In genomic region chr9:134655591-134656333, GRCh38 we compare ENCODE assay signal across 18 cellular contexts. TPM values are rescaled to one million over a fixed set of nuclear protein-coding genes. Genes with fewer than 3 reads are reported as not detected.
DNase-seq lines count a peak whose midpoint lies in the region; ATAC-seq and TF ChIP-seq lines count a peak whose summit lies in the region.
"Had no signal": no experiment of that assay in that cellular context is flagged by ENCODE, and none has a peak within 500 bp of the region (broad histone marks: within the 10 kb centered on the region; RNA-seq: fewer than 3 reads in every experiment).

No MANE protein-coding gene starts in this region.

- no peaks in the 10 kb centered on the region for H3K4me1 ChIP-seq in endodermal cell (ENCODE audit: control insufficient read depth, insufficient read depth, low read length)

- DNase-seq in AG04450 (ENCODE audit: low read depth, low spot score), result no peak
- peak; percentile 73 for DNase-seq in H7
- peak; percentile 70 for DNase-seq in endodermal cell
- DNase-seq in posterior vena cava (ENCODE audit: low spot score), result peak; percentile 62
- no peak for DNase-seq in NCI-H524 treated with DMSO at 0.1 percent for 48 hours (lab: John Stamatoyannopoulos, UW)
- DNase-seq in SIG-M5 treated with dmso at 0.1 percent for 504 hours (lab: John Stamatoyannopoulos, UW; ENCODE audit: unreplicated experiment), result no peak
- DNase-seq: activated naive CD8-positive, alpha-beta T cell treated with anti-CD3 and anti-CD28 coated beads, Interleukin-2, amount 10 ng/mL, durations not matched to agents 7 days and 5 days; CD8-positive, alpha-beta T cell; DMS79; stimulated activated CD4-positive, alpha-beta T cell treated with anti-CD3 and anti-CD28 coated beads, Interleukin-4, amount 100 ng/mL, for 4 hours; T-helper 9 cell had no signal

- H3K27me3 Mint-ChIP-seq in endodermal cell (ENCODE audit: insufficient read depth), result no peaks in the 10 kb centered on the region
- H3K27me3 Mint-ChIP-seq: activated naive CD8-positive, alpha-beta T cell treated with anti-CD3 and anti-CD28 coated beads, Interleukin-2, amount 10 ng/mL, durations not matched to agents 7 days and 5 days; brain had no signal

- TF ChIP-seq CTCF in AG04450 (IDR thresholded peaks at IDR 0.05; ENCODE audit: low read depth, low read length) (no peak), endodermal cell (conservative IDR thresholded peaks at IDR 0.05) (no peak)

- POLR2A ChIA-PET in AG04450 (lab: Yijun Ruan, JAX), result no interaction called here

- H3K9ac ChIP-seq in endodermal cell (ENCODE audit: extremely low read depth, low read length, poor library complexity, severe bottlenecking), result no peak overlapping the region
- H3K9ac ChIP-seq: parathyroid adenoma had no signal

- H3K36me3 Mint-ChIP-seq in endodermal cell (ENCODE audit: low read depth), result peaks cover 14% of the 10 kb centered on the region
- H3K36me3 Mint-ChIP-seq: activated naive CD8-positive, alpha-beta T cell treated with anti-CD3 and anti-CD28 coated beads, Interleukin-2, amount 10 ng/mL, durations not matched to agents 7 days and 5 days; CD8-positive, alpha-beta T cell had no signal

- H3K4me3 Mint-ChIP-seq in endodermal cell, result no peak overlapping the region
- H3K4me3 Mint-ChIP-seq: activated naive CD8-positive, alpha-beta T cell treated with anti-CD3 and anti-CD28 coated beads, Interleukin-2, amount 10 ng/mL, durations not matched to agents 7 days and 5 days; brain; CD8-positive, alpha-beta T cell; naive thymus-derived CD8-positive, alpha-beta T cell had no signal

- H3K27ac Mint-ChIP-seq in endodermal cell, result no peak overlapping the region
- H3K27ac Mint-ChIP-seq: activated naive CD8-positive, alpha-beta T cell treated with anti-CD3 and anti-CD28 coated beads, Interleukin-2, amount 10 ng/mL, durations not matched to agents 7 days and 5 days; CD8-positive, alpha-beta T cell had no signal

- peaks cover 13% of the 10 kb centered on the region for H3K9me3 Mint-ChIP-seq in endodermal cell

- H3K27ac ChIP-seq in AG04450 (ENCODE audit: low read depth, low read length), result peak overlapping the region; percentile 21
- H3K27ac ChIP-seq in endodermal cell (ENCODE audit: low read depth, low read length), result no peak overlapping the region
- H3K27ac ChIP-seq: hepatocyte, parathyroid adenoma, SK-N-MC had no signal

- H3K36me3 ChIP-seq in H7 (replicated peaks; ENCODE audit: control insufficient read depth, insufficient read depth, low read length), result no peaks in the 10 kb centered on the region
- peaks cover 9% of the 10 kb centered on the region for H3K36me3 ChIP-seq in endodermal cell (ENCODE audit: control insufficient read depth, insufficient read depth, low read length)

- CTCF ChIA-PET in AG04450 (lab: Charles Lee), result interaction anchor here (1.5 kb wide), 1 partner anchor 9 kb away, joined by 4 read pairs; no protein-coding TSS in a partner anchor

- no peak overlapping the region for H3K4me3 ChIP-seq in AG04450 (ENCODE audit: low read depth, low read length)
- H3K4me3 ChIP-seq in H7 (ENCODE audit: insufficient read depth, low read depth, low read length), result no peak overlapping the region
- no peak overlapping the region for H3K4me3 ChIP-seq in endodermal cell (ENCODE audit: low read length)
- H3K4me3 ChIP-seq: hepatocyte, SK-N-MC had no signal

- H3K9me3 ChIP-seq in AG04450 (ENCODE audit: control insufficient read depth, insufficient read depth, low read length), result peaks cover 7% of the 10 kb centered on the region; the same call in 1 of the 2 replicates
- H3K9me3 ChIP-seq in endodermal cell (ENCODE audit: control insufficient read depth, low read length), result peaks cover 12% of the 10 kb centered on the region

- peaks cover 1% of the 10 kb centered on the region for H3K4me1 Mint-ChIP-seq in endodermal cell
- H3K4me1 Mint-ChIP-seq: activated naive CD8-positive, alpha-beta T cell treated with anti-CD3 and anti-CD28 coated beads, Interleukin-2, amount 10 ng/mL, durations not matched to agents 7 days and 5 days; naive thymus-derived CD8-positive, alpha-beta T cell had no signal

- WGBS in endodermal cell (ENCODE audit: insufficient coverage in 1 of 2, insufficient read length in 1 of 2), 2 experiments, result 76 to 85% methylated on average over 4 to 10 of the region's 10 CpGs

- intact Hi-C loops in posterior vena cava (cut with DNase I), result no loop called here

- no peaks in the 10 kb centered on the region for H3K27me3 ChIP-seq in AG04450 (ENCODE audit: control insufficient read depth, insufficient read depth, low read length)
- H3K27me3 ChIP-seq in H7 (ENCODE audit: control insufficient read depth, insufficient read depth, low read length), result no peaks in the 10 kb centered on the region
- H3K27me3 ChIP-seq in endodermal cell (ENCODE audit: control insufficient read depth, insufficient read depth, low read length, poor library complexity, severe bottlenecking), result no peaks in the 10 kb centered on the region
- H3K27me3 ChIP-seq: hepatocyte had no signal

- no peak for ATAC-seq in GM18870 (IDR thresholded peaks at IDR 0.05; ENCODE audit: unreplicated experiment)
- ATAC-seq: activated CD4-positive, CD25-positive, alpha-beta regulatory T cell treated with anti-CD3 and anti-CD28 coated beads, Interleukin-2, amount 50 U/mL, for 24 hours; CD8-positive, alpha-beta T cell; naive thymus-derived CD8-positive, alpha-beta T cell had no signal

RNA-seq across cellular contexts. Expression of gene COL5A1, which starts 14.2 kb away (rescaled TPM):
- polyA plus RNA-seq in AG04450 (2011; rRNA removed), result 73.3 and 91.7 TPM in 2 replicates
- 87.1 and 99.8 TPM in 2 replicates for polyA minus RNA-seq in AG04450 (2011; rRNA and poly(A)+ RNA removed)
- total RNA-seq in H7 (2014; rRNA removed; shearing (Covaris generic)), result 10.1 and 11.3 TPM in 2 replicates
- total RNA-seq in endodermal cell (10 to 100 TPM; 65.3 to 76.6 TPM), posterior vena cava (100 to 1,000 TPM in 1 of 2 donors, 10 to 100 TPM in 1; 71.1 to 196 TPM)
- 47.5 TPM for polyA plus RNA-seq in endodermal cell (2013, experiment 1 of 2)
- polyA plus RNA-seq in endodermal cell (2013, experiment 2 of 2), result 53.7 TPM
- polyA plus RNA-seq: naive thymus-derived CD8-positive, alpha-beta T cell had no signal

Comparison
In these comparisons a context has a peak if more than half of its experiments do, and no peak if none do; other contexts are left out.
1. DNase-seq: peak in H7 (single experiment), endodermal cell (single experiment) and posterior vena cava (single experiment); none in AG04450 (single experiment), NCI-H524 treated with DMSO at 0.1 percent for 48 hours (single experiment) and SIG-M5 treated with dmso at 0.1 percent for 504 hours (single experiment).